In the genomic region with DNA sequence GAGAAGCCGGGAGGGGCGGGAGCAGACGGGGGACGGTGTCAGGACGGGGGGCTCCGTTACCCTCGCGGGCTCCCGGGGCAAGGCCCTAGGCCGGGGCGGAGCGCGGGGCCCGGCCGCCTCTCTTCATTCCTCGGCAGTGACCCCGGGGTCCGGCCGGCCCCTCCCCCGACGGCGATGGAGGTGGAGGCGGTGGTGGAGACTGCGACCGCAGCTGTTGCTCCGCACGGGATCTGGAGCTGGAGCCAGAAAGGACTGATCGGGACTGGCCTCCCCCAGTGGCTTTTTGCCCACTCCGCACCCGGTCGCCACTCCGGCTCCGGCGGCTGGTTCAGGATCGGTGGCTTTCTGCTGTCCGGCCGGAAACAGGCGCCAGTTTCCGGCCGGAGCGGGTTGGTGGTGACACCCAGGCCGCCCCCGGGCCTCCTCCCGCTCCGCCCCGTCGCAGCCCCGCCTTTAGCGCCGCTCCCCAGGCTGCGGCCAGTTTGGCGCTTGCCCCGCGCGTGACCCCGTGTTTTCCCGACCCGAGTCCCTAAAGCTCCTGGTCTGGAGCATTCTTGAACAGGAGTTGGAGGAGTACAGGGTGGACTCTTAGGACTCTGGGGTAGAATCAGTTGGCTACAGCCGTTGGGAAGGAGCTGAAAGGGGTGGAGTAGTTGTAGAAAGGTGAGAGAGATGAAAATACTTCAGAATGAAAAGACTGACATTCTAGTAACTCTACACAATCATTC, we compare ENCODE assay signal across 8 cellular contexts. TPM values are rescaled to one million over a fixed set of nuclear protein-coding genes. Genes with fewer than 3 reads are reported as not detected.
DNase-seq lines count a peak whose midpoint lies in the region; ATAC-seq and TF ChIP-seq lines count a peak whose summit lies in the region.

OTUD7B (minus strand) TSS at position 339 of the 728 bp plus-strand sequence. CDS start 33,216 bp downstream, outside the sequence.

- peak; percentile 54 for TF ChIP-seq POLR2A in esophagus muscularis mucosa (IDR thresholded peaks at IDR 0.05; ENCODE audit: low read depth)

- H3K27me3 ChIP-seq in HUES48 (ENCODE audit: control insufficient read depth, insufficient read depth, low read length) (no peaks in the 10 kb centered on the region), esophagus muscularis mucosa (no peaks in the 10 kb centered on the region), muscle layer of duodenum (ENCODE audit: low read depth, low read length) (peaks cover 5% of the 10 kb centered on the region)

- peaks cover 9% of the 10 kb centered on the region; the same call in 1 of the 2 replicates for H3K36me3 ChIP-seq in HUES48 (ENCODE audit: control insufficient read depth, insufficient read depth, low read length)
- peaks cover 0 to 10% (median 4%) of the 10 kb centered on the region in 4 donors for H3K36me3 ChIP-seq in esophagus muscularis mucosa
- H3K36me3 ChIP-seq in muscle layer of duodenum (ENCODE audit: control insufficient read depth in 1 of 2, insufficient read depth in 2 of 2, low read length in 2 of 2), result peaks cover 2 to 9% of the 10 kb centered on the region in 2 donors

- intact Hi-C loops in esophagus muscularis mucosa (cut with DNase I), result loop anchor here (5.0 kb wide), 1 partner anchor 52 kb away; no protein-coding TSS in a partner anchor

- 1% methylated on average over 27 of the region's 59 CpGs for WGBS in esophagus muscularis mucosa

- TF ChIP-seq EP300 in esophagus muscularis mucosa (IDR thresholded peaks at IDR 0.05), result no peak

- H3K9ac ChIP-seq in HUES48 (ENCODE audit: low read depth, low read length), result peak within 1 kb of the TSS; percentile 78

- H3K4me3 ChIP-seq in HUES48 (ENCODE audit: low read depth, low read length) (peak within 1 kb of the TSS; percentile 77), esophagus muscularis mucosa (peak within 1 kb of the TSS; percentile 64 to 99 (median 88)), muscle layer of duodenum (ENCODE audit: low read depth in 1 of 2, low read length in 2 of 2) (peak within 1 kb of the TSS; percentile 88 to 98)

- H3K4me1 ChIP-seq in HUES48 (ENCODE audit: control insufficient read depth, insufficient read depth, low read length), result peaks cover 26% of the 10 kb centered on the region; the same call in 1 of the 2 replicates
- H3K4me1 ChIP-seq in esophagus muscularis mucosa, result peaks cover 34 to 45% (median 39%) of the 10 kb centered on the region in 4 donors
- peaks cover 13 to 24% of the 10 kb centered on the region in 2 donors for H3K4me1 ChIP-seq in muscle layer of duodenum (ENCODE audit: control insufficient read depth in 1 of 2, insufficient read depth in 2 of 2, low read length in 2 of 2)

- peak; percentile 70 for DNase-seq in COR-L47 (lab: John Stamatoyannopoulos, UW)
- DNase-seq in OCI-M1 (lab: John Stamatoyannopoulos, UW), result peak; percentile 94
- DNase-seq in activated T-cell treated with anti-CD3 and anti-CD28 coated beads, Interleukin-2, amount 50 U/mL, for 48 hours, result peak; percentile 86 to 90
- peak; percentile 93 for DNase-seq in esophagus muscularis mucosa (ENCODE audit: extremely low spot score)
- DNase-seq in stimulated activated CD8-positive, alpha-beta memory T cell treated with anti-CD3 and anti-CD28 coated beads, Interleukin-7, amount 100 ng/mL, for 1 hour (ENCODE audit: low read depth in 2 of 2), result peak; percentile 48 to 55

- H3K9me3 ChIP-seq in HUES48 (ENCODE audit: control insufficient read depth, insufficient read depth, low read length) (no peaks in the 10 kb centered on the region), esophagus muscularis mucosa (no peaks in the 10 kb centered on the region), muscle layer of duodenum (ENCODE audit: control insufficient read depth in 1 of 2, low read length in 2 of 2) (no peaks in the 10 kb centered on the region)

- peak; percentile 90 for ATAC-seq in GM21381 (IDR thresholded peaks at IDR 0.05; ENCODE audit: unreplicated experiment)

- TF ChIP-seq CTCF in esophagus muscularis mucosa (IDR thresholded peaks at IDR 0.05), result peak in 1 of 3 experiments; percentile 37

- H3K27ac ChIP-seq in HUES48 (ENCODE audit: low read depth, low read length) (peak within 1 kb of the TSS; percentile 97), esophagus muscularis mucosa (replicated peaks in 1 of 4) (peak within 1 kb of the TSS; percentile 86 to 98 (median 96)), muscle layer of duodenum (ENCODE audit: low read length) (peak within 1 kb of the TSS; percentile 100)

RNA-seq across cellular contexts. Expression of gene OTUD7B, which starts in this region (rescaled TPM):
- 10 to 100 TPM; 23.7 to 41.1 (median 30.4) TPM for total RNA-seq in esophagus muscularis mucosa

Comparison
In these comparisons a context has a peak if more than half of its experiments do, and no peak if none do; other contexts are left out.
1. Peak in every context shown above with its lines: DNase-seq, ATAC-seq, H3K4me3 ChIP-seq and H3K27ac ChIP-seq.